ENCODE assay signal across 2 cellular contexts in genomic region chr12:124904306-124905098, GRCh38.
TF ChIP-seq lines count a peak whose summit lies in the region.

No MANE protein-coding gene starts in this region.

TF ChIP-seq in PFSK-1, 5 proteins besides CTCF, POLR2A, EP300 and RAD21:
- TF ChIP-seq POLR2AphosphoS5 (IDR thresholded peaks at IDR 0.05; ENCODE audit: low read depth, low read length) = no peak
- 0 out of 2 replicates have a peak, but pooled peaks have one; percentile 51 for TF ChIP-seq TAF1 (IDR thresholded peaks at IDR 0.05; ENCODE audit: borderline replicate concordance, insufficient read depth, low read length)
- TF ChIP-seq SIN3A (IDR thresholded peaks at IDR 0.05; ENCODE audit: borderline replicate concordance, insufficient read depth, low read length) = peak; percentile 97; the same call in 1 of the 2 replicates
- peak; percentile 80 for TF ChIP-seq FOXP2 (optimal IDR thresholded peaks at IDR 0.05; ENCODE audit: borderline replicate concordance, extremely low read depth, extremely low read length, insufficient read depth)
- 0 out of 4 replicates have a peak, but pooled peaks of 1 of the 2 experiments have one; percentile 36 for TF ChIP-seq REST (IDR thresholded peaks at IDR 0.05; ENCODE audit: insufficient read depth in 1 of 2, low read depth in 2 of 2, low read length in 2 of 2)

TF ChIP-seq in H1, 55 proteins besides CTCF, POLR2A, EP300 and RAD21 (continued from another document):
- TF ChIP-seq, protein P1, sequence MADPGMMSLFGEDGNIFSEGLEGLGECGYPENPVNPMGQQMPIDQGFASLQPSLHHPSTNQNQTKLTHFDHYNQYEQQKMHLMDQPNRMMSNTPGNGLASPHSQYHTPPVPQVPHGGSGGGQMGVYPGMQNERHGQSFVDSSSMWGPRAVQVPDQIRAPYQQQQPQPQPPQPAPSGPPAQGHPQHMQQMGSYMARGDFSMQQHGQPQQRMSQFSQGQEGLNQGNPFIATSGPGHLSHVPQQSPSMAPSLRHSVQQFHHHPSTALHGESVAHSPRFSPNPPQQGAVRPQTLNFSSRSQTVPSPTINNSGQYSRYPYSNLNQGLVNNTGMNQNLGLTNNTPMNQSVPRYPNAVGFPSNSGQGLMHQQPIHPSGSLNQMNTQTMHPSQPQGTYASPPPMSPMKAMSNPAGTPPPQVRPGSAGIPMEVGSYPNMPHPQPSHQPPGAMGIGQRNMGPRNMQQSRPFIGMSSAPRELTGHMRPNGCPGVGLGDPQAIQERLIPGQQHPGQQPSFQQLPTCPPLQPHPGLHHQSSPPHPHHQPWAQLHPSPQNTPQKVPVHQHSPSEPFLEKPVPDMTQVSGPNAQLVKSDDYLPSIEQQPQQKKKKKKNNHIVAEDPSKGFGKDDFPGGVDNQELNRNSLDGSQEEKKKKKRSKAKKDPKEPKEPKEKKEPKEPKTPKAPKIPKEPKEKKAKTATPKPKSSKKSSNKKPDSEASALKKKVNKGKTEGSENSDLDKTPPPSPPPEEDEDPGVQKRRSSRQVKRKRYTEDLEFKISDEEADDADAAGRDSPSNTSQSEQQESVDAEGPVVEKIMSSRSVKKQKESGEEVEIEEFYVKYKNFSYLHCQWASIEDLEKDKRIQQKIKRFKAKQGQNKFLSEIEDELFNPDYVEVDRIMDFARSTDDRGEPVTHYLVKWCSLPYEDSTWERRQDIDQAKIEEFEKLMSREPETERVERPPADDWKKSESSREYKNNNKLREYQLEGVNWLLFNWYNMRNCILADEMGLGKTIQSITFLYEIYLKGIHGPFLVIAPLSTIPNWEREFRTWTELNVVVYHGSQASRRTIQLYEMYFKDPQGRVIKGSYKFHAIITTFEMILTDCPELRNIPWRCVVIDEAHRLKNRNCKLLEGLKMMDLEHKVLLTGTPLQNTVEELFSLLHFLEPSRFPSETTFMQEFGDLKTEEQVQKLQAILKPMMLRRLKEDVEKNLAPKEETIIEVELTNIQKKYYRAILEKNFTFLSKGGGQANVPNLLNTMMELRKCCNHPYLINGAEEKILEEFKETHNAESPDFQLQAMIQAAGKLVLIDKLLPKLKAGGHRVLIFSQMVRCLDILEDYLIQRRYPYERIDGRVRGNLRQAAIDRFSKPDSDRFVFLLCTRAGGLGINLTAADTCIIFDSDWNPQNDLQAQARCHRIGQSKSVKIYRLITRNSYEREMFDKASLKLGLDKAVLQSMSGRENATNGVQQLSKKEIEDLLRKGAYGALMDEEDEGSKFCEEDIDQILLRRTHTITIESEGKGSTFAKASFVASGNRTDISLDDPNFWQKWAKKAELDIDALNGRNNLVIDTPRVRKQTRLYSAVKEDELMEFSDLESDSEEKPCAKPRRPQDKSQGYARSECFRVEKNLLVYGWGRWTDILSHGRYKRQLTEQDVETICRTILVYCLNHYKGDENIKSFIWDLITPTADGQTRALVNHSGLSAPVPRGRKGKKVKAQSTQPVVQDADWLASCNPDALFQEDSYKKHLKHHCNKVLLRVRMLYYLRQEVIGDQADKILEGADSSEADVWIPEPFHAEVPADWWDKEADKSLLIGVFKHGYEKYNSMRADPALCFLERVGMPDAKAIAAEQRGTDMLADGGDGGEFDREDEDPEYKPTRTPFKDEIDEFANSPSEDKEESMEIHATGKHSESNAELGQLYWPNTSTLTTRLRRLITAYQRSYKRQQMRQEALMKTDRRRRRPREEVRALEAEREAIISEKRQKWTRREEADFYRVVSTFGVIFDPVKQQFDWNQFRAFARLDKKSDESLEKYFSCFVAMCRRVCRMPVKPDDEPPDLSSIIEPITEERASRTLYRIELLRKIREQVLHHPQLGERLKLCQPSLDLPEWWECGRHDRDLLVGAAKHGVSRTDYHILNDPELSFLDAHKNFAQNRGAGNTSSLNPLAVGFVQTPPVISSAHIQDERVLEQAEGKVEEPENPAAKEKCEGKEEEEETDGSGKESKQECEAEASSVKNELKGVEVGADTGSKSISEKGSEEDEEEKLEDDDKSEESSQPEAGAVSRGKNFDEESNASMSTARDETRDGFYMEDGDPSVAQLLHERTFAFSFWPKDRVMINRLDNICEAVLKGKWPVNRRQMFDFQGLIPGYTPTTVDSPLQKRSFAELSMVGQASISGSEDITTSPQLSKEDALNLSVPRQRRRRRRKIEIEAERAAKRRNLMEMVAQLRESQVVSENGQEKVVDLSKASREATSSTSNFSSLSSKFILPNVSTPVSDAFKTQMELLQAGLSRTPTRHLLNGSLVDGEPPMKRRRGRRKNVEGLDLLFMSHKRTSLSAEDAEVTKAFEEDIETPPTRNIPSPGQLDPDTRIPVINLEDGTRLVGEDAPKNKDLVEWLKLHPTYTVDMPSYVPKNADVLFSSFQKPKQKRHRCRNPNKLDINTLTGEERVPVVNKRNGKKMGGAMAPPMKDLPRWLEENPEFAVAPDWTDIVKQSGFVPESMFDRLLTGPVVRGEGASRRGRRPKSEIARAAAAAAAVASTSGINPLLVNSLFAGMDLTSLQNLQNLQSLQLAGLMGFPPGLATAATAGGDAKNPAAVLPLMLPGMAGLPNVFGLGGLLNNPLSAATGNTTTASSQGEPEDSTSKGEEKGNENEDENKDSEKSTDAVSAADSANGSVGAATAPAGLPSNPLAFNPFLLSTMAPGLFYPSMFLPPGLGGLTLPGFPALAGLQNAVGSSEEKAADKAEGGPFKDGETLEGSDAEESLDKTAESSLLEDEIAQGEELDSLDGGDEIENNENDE (IDR thresholded peaks at IDR 0.05; ENCODE audit: insufficient replicate concordance, low read length) = no peak
- TF ChIP-seq TEAD4 (IDR thresholded peaks at IDR 0.05; ENCODE audit: low read depth, low read length) = no peak
- no peak for TF ChIP-seq EZH2 (IDR thresholded peaks at IDR 0.05; ENCODE audit: low read depth, low read length, severe bottlenecking)
- no peak for TF ChIP-seq RBBP5 (IDR thresholded peaks at IDR 0.05; ENCODE audit: borderline replicate concordance, low read depth, low read length)
- no peak for TF ChIP-seq ZNF274 (IDR thresholded peaks at IDR 0.05; ENCODE audit: borderline replicate concordance, extremely low read depth, low read length)
- 0 out of 2 replicates have a peak, but pooled peaks have one; percentile 27 for TF ChIP-seq BACH1 (IDR thresholded peaks at IDR 0.05; ENCODE audit: low read length)
- no peak for TF ChIP-seq JUN (IDR thresholded peaks at IDR 0.05; ENCODE audit: low read depth, low read length)
- no peak for TF ChIP-seq EGR1 (IDR thresholded peaks at IDR 0.05; ENCODE audit: borderline replicate concordance, low read depth, low read length)
- no peak for TF ChIP-seq TBP (IDR thresholded peaks at IDR 0.05; ENCODE audit: low read depth, low read length)
- TF ChIP-seq, protein P2, sequence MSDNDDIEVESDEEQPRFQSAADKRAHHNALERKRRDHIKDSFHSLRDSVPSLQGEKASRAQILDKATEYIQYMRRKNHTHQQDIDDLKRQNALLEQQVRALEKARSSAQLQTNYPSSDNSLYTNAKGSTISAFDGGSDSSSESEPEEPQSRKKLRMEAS (IDR thresholded peaks at IDR 0.05) = peak; percentile 67
- TF ChIP-seq, protein P3, sequence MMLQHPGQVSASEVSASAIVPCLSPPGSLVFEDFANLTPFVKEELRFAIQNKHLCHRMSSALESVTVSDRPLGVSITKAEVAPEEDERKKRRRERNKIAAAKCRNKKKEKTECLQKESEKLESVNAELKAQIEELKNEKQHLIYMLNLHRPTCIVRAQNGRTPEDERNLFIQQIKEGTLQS (IDR thresholded peaks at IDR 0.05; ENCODE audit: insufficient read depth, low read depth, low read length) = no peak
- TF ChIP-seq GTF2F1 (IDR thresholded peaks at IDR 0.05; ENCODE audit: borderline replicate concordance, low read depth, low read length) = no peak
- no peak for TF ChIP-seq SUZ12 (IDR thresholded peaks at IDR 0.05; ENCODE audit: low read length)
- no peak for TF ChIP-seq BCL11A (IDR thresholded peaks at IDR 0.05; ENCODE audit: low read depth in 2 of 2, low read length in 2 of 2)
- TF ChIP-seq KDM1A (IDR thresholded peaks at IDR 0.05; ENCODE audit: borderline replicate concordance, low read length) = no peak
- no peak for TF ChIP-seq POU5F1 (IDR thresholded peaks at IDR 0.05; ENCODE audit: low read depth, low read length)
- no peak for TF ChIP-seq SRF (IDR thresholded peaks at IDR 0.05; ENCODE audit: low read depth, low read length)
- no peak for TF ChIP-seq TCF12 (IDR thresholded peaks at IDR 0.05; ENCODE audit: low read depth, low read length)
- peak; percentile 22; the same call in 1 of the 2 replicates for TF ChIP-seq MAFK (IDR thresholded peaks at IDR 0.05; ENCODE audit: low read depth, low read length)
- TF ChIP-seq RXRA (IDR thresholded peaks at IDR 0.05; ENCODE audit: insufficient read depth, low read depth, low read length) = no peak
TF ChIP-seq in H1: peak in this region for 3.
